In the genomic region with DNA sequence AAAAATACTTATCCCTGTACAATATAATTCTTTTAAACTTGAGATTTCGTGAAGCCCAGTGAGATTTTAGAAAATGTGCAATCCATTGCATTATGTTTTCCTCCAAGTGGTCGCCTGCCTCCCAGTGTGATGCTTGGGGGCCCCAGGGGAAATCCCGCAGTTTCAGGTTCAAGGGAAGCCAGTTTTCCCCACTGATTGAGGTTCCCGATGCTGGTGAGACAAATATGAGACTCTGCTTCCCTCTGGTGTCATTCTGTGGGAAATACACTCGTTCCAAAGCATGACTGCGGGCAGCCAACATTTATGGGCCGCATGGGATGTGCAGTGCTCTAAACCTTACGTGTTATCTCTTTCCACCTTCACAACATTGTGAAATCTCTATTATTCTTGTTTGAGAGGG, we compare ENCODE assay signal across 8 cellular contexts.
DNase-seq lines count a peak whose midpoint lies in the region; ATAC-seq and TF ChIP-seq lines count a peak whose summit lies in the region.

No MANE protein-coding gene starts in this region.

- intact Hi-C loops in Right ventricle myocardium superior (cut with DNase I) (loop anchor here (10.0 kb wide), 1 partner anchor 242 kb away; no protein-coding TSS in a partner anchor), Right ventricle myocardium inferior (cut with DNase I) (no loop called here), mucosa of descending colon (cut with DNase I, micrococcal nuclease) (no loop called here)

- no peak for TF ChIP-seq EP300 in upper lobe of left lung (IDR thresholded peaks at IDR 0.05)

- no peaks in the 10 kb centered on the region for H3K27me3 ChIP-seq in upper lobe of left lung

- H3K4me3 ChIP-seq in mucosa of descending colon (no peak overlapping the region), upper lobe of left lung (no peak overlapping the region)

- TF ChIP-seq CTCF in mucosa of descending colon (IDR thresholded peaks at IDR 0.05) (peak; percentile 37), upper lobe of left lung (IDR thresholded peaks at IDR 0.05) (peak; percentile 33 to 69 (median 52))

- H3K9me3 Mint-ChIP-seq in effector memory CD8-positive, alpha-beta T cell: no peaks in the 10 kb centered on the region

- H3K4me1 ChIP-seq in mucosa of descending colon (ENCODE audit: low read depth): peaks cover 6% of the 10 kb centered on the region
- H3K4me1 ChIP-seq in upper lobe of left lung: peaks cover 0 to 5% (median 0%) of the 10 kb centered on the region in 4 donors

- H3K9me3 ChIP-seq in mucosa of descending colon (no peaks in the 10 kb centered on the region), upper lobe of left lung (no peaks in the 10 kb centered on the region)

- no peak overlapping the region for H3K27ac ChIP-seq in upper lobe of left lung

- H3K36me3 ChIP-seq in mucosa of descending colon (ENCODE audit: low read depth) (no peaks in the 10 kb centered on the region), upper lobe of left lung (no peaks in the 10 kb centered on the region)

- peak overlapping the region in 1 of 2 donors; percentile 70 for H3K27ac Mint-ChIP-seq in effector memory CD8-positive, alpha-beta T cell

- ATAC-seq in Right ventricle myocardium superior (ENCODE audit: poor library complexity) (peak; percentile 57), Right ventricle myocardium inferior (no peak), mucosa of descending colon (peak; percentile 76), upper lobe of left lung (ENCODE audit: low FRiP score in 2 of 2) (peak in 1 of 2 donors; percentile 65), HG03039 (IDR thresholded peaks at IDR 0.05; ENCODE audit: unreplicated experiment) (no peak)
- ATAC-seq in effector memory CD8-positive, alpha-beta T cell (replicated peaks): no peak

- DNase-seq in Right ventricle myocardium superior (no peak), Right ventricle myocardium inferior (ENCODE audit: missing footprints) (no peak), NCI-H1694 treated with DMSO at 0.1 percent for 48 hours (lab: John Stamatoyannopoulos, UW) (peak; percentile 34), mucosa of descending colon (peak in 2 of 3 donors; percentile 24 to 73), upper lobe of left lung (no peak)
- DNase-seq in activated CD4-positive, alpha-beta T cell treated with anti-CD3 and anti-CD28 coated beads for 48 hours: peak; percentile 36
- peak; percentile 9 to 46 (median 37) for DNase-seq in effector memory CD8-positive, alpha-beta T cell

- WGBS in upper lobe of left lung, 2 donors: 13 to 19% methylated on average over 8 of the region's 8 CpGs

- peaks cover 42 to 53% of the 10 kb centered on the region in 2 donors for H3K4me1 Mint-ChIP-seq in effector memory CD8-positive, alpha-beta T cell (ENCODE audit: low read depth in 2 of 2)

- TF ChIP-seq POLR2A in upper lobe of left lung (IDR thresholded peaks at IDR 0.05): no peak

- peaks cover 35% of the 10 kb centered on the region for H3K36me3 Mint-ChIP-seq in effector memory CD8-positive, alpha-beta T cell (ENCODE audit: insufficient read depth)

- H3K4me3 Mint-ChIP-seq in effector memory CD8-positive, alpha-beta T cell: peak overlapping the region; percentile 72 to 77

- H3K27me3 Mint-ChIP-seq in effector memory CD8-positive, alpha-beta T cell: no peaks in the 10 kb centered on the region

Comparison
In these comparisons a context has a peak if more than half of its experiments do, and no peak if none do; other contexts are left out.
1. ATAC-seq: peak in Right ventricle myocardium superior (single experiment) and mucosa of descending colon (single experiment); none in Right ventricle myocardium inferior (single experiment), effector memory CD8-positive, alpha-beta T cell (single experiment) and HG03039 (single experiment).
2. DNase-seq: peak in NCI-H1694 treated with DMSO at 0.1 percent for 48 hours (single experiment), activated CD4-positive, alpha-beta T cell treated with anti-CD3 and anti-CD28 coated beads for 48 hours (single experiment), effector memory CD8-positive, alpha-beta T cell (3 of 3) and mucosa of descending colon (2 of 3); none in Right ventricle myocardium superior (single experiment), Right ventricle myocardium inferior (single experiment) and upper lobe of left lung (0 of 2).